Comparison of ENCODE assay signal across 17 cellular contexts in genomic region chr18:35707247-35707646, GRCh38.
"Had no signal": no experiment of that assay in that cellular context is flagged by ENCODE, and none has a peak within 500 bp of the region (broad histone marks: within the 10 kb centered on the region; RNA-seq: fewer than 3 reads in every experiment).

No MANE protein-coding gene starts in this region.

- H3K36me3 ChIP-seq: colonic mucosa had no signal

- FAIRE-seq: frontal cortex, kidney had no signal

- H3K4me1 Mint-ChIP-seq: endodermal cell; stimulated activated memory B cell treated with anti-CD40 and anti-IgM and Interleukin-4, amounts not matched to agents 10 μg/mL and 1 μg/mL and 100 μg/mL, for 72 hours had no signal

- ATAC-seq: esophagus mucosa; left colon; naive thymus-derived CD8-positive, alpha-beta T cell; stimulated activated memory B cell treated with anti-CD40 and anti-IgM and Interleukin-4, amounts not matched to agents 10 μg/mL and 1 μg/mL and 100 μg/mL, for 72 hours; upper lobe of right lung had no signal

- H3K27me3 Mint-ChIP-seq: naive thymus-derived CD8-positive, alpha-beta T cell; stimulated activated memory B cell treated with anti-CD40 and anti-IgM and Interleukin-4, amounts not matched to agents 10 μg/mL and 1 μg/mL and 100 μg/mL, for 72 hours; stimulated activated naive CD8-positive, alpha-beta T cell treated with anti-CD3 and anti-CD28 coated beads, Interleukin-15, Interleukin-2, amounts not matched to agents 100 ng/mL and 50 ng/mL, for 24 hours had no signal

- DNase-seq: cerebellar nuclear complex; colonic mucosa; effector CD4-positive, alpha-beta T cell; endodermal cell; kidney; left colon; mammary epithelial cell; naive thymus-derived CD8-positive, alpha-beta T cell; stimulated activated CD4-positive, alpha-beta T cell treated with anti-CD3 and anti-CD28 coated beads, Interleukin-4, amount 100 ng/mL, for 1 hour; upper lobe of right lung had no signal

- H3K4me3 ChIP-seq: cardiac muscle cell, colonic mucosa, tibial nerve, upper lobe of right lung had no signal

- H3K4me3 Mint-ChIP-seq: endodermal cell; naive thymus-derived CD8-positive, alpha-beta T cell; stimulated activated memory B cell treated with anti-CD40 and anti-IgM and Interleukin-4, amounts not matched to agents 10 μg/mL and 1 μg/mL and 100 μg/mL, for 72 hours; stimulated activated naive CD8-positive, alpha-beta T cell treated with anti-CD3 and anti-CD28 coated beads, Interleukin-15, Interleukin-2, amounts not matched to agents 100 ng/mL and 50 ng/mL, for 24 hours had no signal

- H3K27ac Mint-ChIP-seq: endodermal cell; naive thymus-derived CD8-positive, alpha-beta T cell; stimulated activated memory B cell treated with anti-CD40 and anti-IgM and Interleukin-4, amounts not matched to agents 10 μg/mL and 1 μg/mL and 100 μg/mL, for 72 hours; stimulated activated naive CD8-positive, alpha-beta T cell treated with anti-CD3 and anti-CD28 coated beads, Interleukin-15, Interleukin-2, amounts not matched to agents 100 ng/mL and 50 ng/mL, for 24 hours had no signal

- H3K27ac ChIP-seq: cardiac muscle cell, colonic mucosa, neutrophil, tibial nerve, upper lobe of right lung had no signal

- H3K4me1 ChIP-seq: colonic mucosa, upper lobe of right lung had no signal

- H3K27me3 ChIP-seq: cardiac muscle cell, colonic mucosa, neutrophil, tibial nerve, upper lobe of right lung had no signal

- H3K9me3 Mint-ChIP-seq: endodermal cell; stimulated activated memory B cell treated with anti-CD40 and anti-IgM and Interleukin-4, amounts not matched to agents 10 μg/mL and 1 μg/mL and 100 μg/mL, for 72 hours; stimulated activated naive CD8-positive, alpha-beta T cell treated with anti-CD3 and anti-CD28 coated beads, Interleukin-15, Interleukin-2, amounts not matched to agents 100 ng/mL and 50 ng/mL, for 24 hours had no signal

- H3K9me3 ChIP-seq: colonic mucosa, neutrophil, tibial nerve, upper lobe of right lung had no signal
